Comparison of ENCODE assay signal across 1 cellular context in genomic region chr5:77491783-77492652, GRCh38.
TF ChIP-seq lines count a peak whose summit lies in the region.

TSS of gene WDR41 (minus strand) at chr5:77492316. CDS start at chr5:77492220, 96 bp downstream.

TF ChIP-seq in K562, 482 proteins besides CTCF, POLR2A, EP300 and RAD21 (continued from another document and continues in another):
- TF ChIP-seq ZNF407 (IDR thresholded peaks at IDR 0.05; ENCODE audit: low read depth), result peak; percentile 90
- no peak for TF ChIP-seq ZNF586 (CRISPR knock-in tag; conservative IDR thresholded peaks at IDR 0.05)
- peak in 1 of 2 experiments; percentile 23; a peak in 1 of 4 replicates for TF ChIP-seq SIN3A (IDR thresholded peaks at IDR 0.05; ENCODE audit: borderline replicate concordance in 2 of 2, control insufficient read depth in 1 of 2, low read depth in 2 of 2, low read length in 2 of 2)
- no peak for TF ChIP-seq RBM14 (IDR thresholded peaks at IDR 0.05; ENCODE audit: borderline replicate concordance, insufficient read depth, low read depth, low read length)
- peak; percentile 52; the same call in 1 of the 2 replicates for TF ChIP-seq CBX1 (IDR thresholded peaks at IDR 0.05; ENCODE audit: low read depth)
- peak; percentile 77 for TF ChIP-seq GABPA (tag; conservative IDR thresholded peaks at IDR 0.05; ENCODE audit: low read depth)
- TF ChIP-seq POLR2AphosphoS5 (IDR thresholded peaks at IDR 0.05; ENCODE audit: control insufficient read depth, insufficient read depth, low read depth, low read length), result peak; percentile 47; the same call in 1 of the 2 replicates
- 0 out of 2 replicates have a peak, but pooled peaks have one; percentile 35 for TF ChIP-seq HLTF (IDR thresholded peaks at IDR 0.05)
- TF ChIP-seq MEF2D (tag; conservative IDR thresholded peaks at IDR 0.05; ENCODE audit: low read depth), result no peak
- TF ChIP-seq ZFX (CRISPR knock-in tag; IDR thresholded peaks at IDR 0.05), result peak; percentile 91
- TF ChIP-seq MGA (IDR thresholded peaks at IDR 0.05), result peak; percentile 86
- TF ChIP-seq XRCC5 (IDR thresholded peaks at IDR 0.05; ENCODE audit: low read depth, low read length), result 0 out of 2 replicates have a peak, but pooled peaks have one; percentile 79
- TF ChIP-seq TAF9B (IDR thresholded peaks at IDR 0.05; ENCODE audit: partially characterized antibody), result peak; percentile 51
- no peak for TF ChIP-seq CCAR2 (IDR thresholded peaks at IDR 0.05; ENCODE audit: low read depth, low read length)
- peak; percentile 29; the same call in 1 of the 2 replicates for TF ChIP-seq CREM (IDR thresholded peaks at IDR 0.05; ENCODE audit: low read depth)
- no peak for TF ChIP-seq HES1 (IDR thresholded peaks at IDR 0.05; ENCODE audit: low read depth)
- TF ChIP-seq CREB1 (IDR thresholded peaks at IDR 0.05), result 0 out of 2 replicates have a peak, but pooled peaks have one; percentile 12
- TF ChIP-seq CREB1 (CRISPR knock-in tag; IDR thresholded peaks at IDR 0.05), result 0 out of 2 replicates have a peak, but pooled peaks have one; percentile 13
- no peak for TF ChIP-seq STAT5B (CRISPR knock-in tag; IDR thresholded peaks at IDR 0.05)
- TF ChIP-seq DACH1 (IDR thresholded peaks at IDR 0.05; ENCODE audit: partially characterized antibody), result peak; percentile 31
- TF ChIP-seq ZNF764 (CRISPR knock-in tag; IDR thresholded peaks at IDR 0.05; ENCODE audit: low read depth), result peak; percentile 73; the same call in 1 of the 2 replicates
- peak in 1 of 2 experiments; percentile 53; a peak in 2 of 4 replicates for TF ChIP-seq HDAC1 (IDR thresholded peaks at IDR 0.05)
- TF ChIP-seq ATF7 (IDR thresholded peaks at IDR 0.05), result peak; percentile 69
- no peak for TF ChIP-seq NCOA6 (IDR thresholded peaks at IDR 0.05)
- TF ChIP-seq EP400 (IDR thresholded peaks at IDR 0.05), result peak; percentile 87
- 0 out of 2 replicates have a peak, but pooled peaks have one; percentile 63 for TF ChIP-seq ARID4B (CRISPR knock-in tag; IDR thresholded peaks at IDR 0.05)
- no peak for TF ChIP-seq ZNF311 (CRISPR knock-in tag; IDR thresholded peaks at IDR 0.05)
